ENCODE assay signal across 23 cellular contexts in genomic region chr12:130957304-130957621, GRCh38. TPM values are rescaled to one million over a fixed set of nuclear protein-coding genes. Genes with fewer than 3 reads are reported as not detected.
A peak's percentile ranks its signal among the peaks of the same experiment; 100 is the strongest.
DNase-seq lines count a peak whose midpoint lies in the region; ATAC-seq, FAIRE-seq and TF ChIP-seq lines count a peak whose summit lies in the region.
"Had no signal": no experiment of that assay in that cellular context is flagged by ENCODE, and none has a peak within 500 bp of the region (broad histone marks: within the 10 kb centered on the region; RNA-seq: fewer than 3 reads in every experiment).

No MANE protein-coding gene starts in this region.

- 93% methylated on average over 7 of the region's 7 CpGs for WGBS in HepG2 (ENCODE audit: low lambda C conversion rate)
- WGBS in right lobe of liver (ENCODE audit: insufficient coverage, low coverage, low lambda C conversion rate, missing lambda C conversion rate), result 80% methylated on average over 6 of the region's 7 CpGs
- 60% methylated on average over 7 of the region's 7 CpGs for WGBS in K562 (ENCODE audit: insufficient coverage, low coverage, missing lambda C conversion rate)

- TF ChIP-seq POLR2A in HepG2 (IDR thresholded peaks at IDR 0.05; ENCODE audit: insufficient read depth in 1 of 2, low read depth in 2 of 2, low read length in 2 of 2) (no peak), right lobe of liver (IDR thresholded peaks at IDR 0.05) (no peak), K562 (conservative IDR thresholded peaks at IDR 0.05) (no peak), vagina (IDR thresholded peaks at IDR 0.05) (no peak)

- FAIRE-seq in HepG2 (lab: Jason Lieb, UNC) (no peak), K562 (lab: Jason Lieb, UNC) (no peak)
- FAIRE-seq: A549, GM12892 had no signal

- CTCF ChIA-PET in HepG2 (lab: Yijun Ruan, JAX; ENCODE audit: low intra/inter-chr PET ratio, low total read pairs) (no interaction called here), K562 (lab: Yijun Ruan, JAX; ENCODE audit: low intra/inter-chr PET ratio) (no interaction called here)

- H4K20me1 ChIP-seq in HepG2 (ENCODE audit: insufficient read depth, low read length), result no peaks in the 10 kb centered on the region
- no peaks in the 10 kb centered on the region for H4K20me1 ChIP-seq in K562 (replicated peaks; ENCODE audit: control insufficient read depth, insufficient read depth, low read length)
- H4K20me1 ChIP-seq: BLaER1 treated with 17β-estradiol and CSF1 and Interleukin-3, amounts not matched to agents 10 nM and 100 nM had no signal

- H3K4me1 ChIP-seq in HepG2 (ENCODE audit: insufficient read depth, low read length), result peaks cover 34% of the 10 kb centered on the region
- peaks cover 0 to 17% (median 2%) of the 10 kb centered on the region in 4 donors for H3K4me1 ChIP-seq in right lobe of liver
- H3K4me1 ChIP-seq in K562 (replicated peaks in 1 of 2; ENCODE audit: control insufficient read depth in 2 of 2, insufficient read depth in 2 of 2, low read length in 2 of 2), result peaks cover 32 to 33% of the 10 kb centered on the region in 2 experiments
- H3K4me1 ChIP-seq in vagina, result peaks cover 29% of the 10 kb centered on the region
- peaks cover 0 to 15% of the 10 kb centered on the region in 2 donors for H3K4me1 ChIP-seq in ascending aorta
- H3K4me1 ChIP-seq: A549 had no signal

- H3K36me3 ChIP-seq in HepG2 (replicated peaks in 1 of 2; ENCODE audit: control insufficient read depth in 1 of 2, insufficient read depth in 2 of 2, low read length in 2 of 2) (no peaks in the 10 kb centered on the region; a peak in 1 of 5 replicates), right lobe of liver (no peaks in the 10 kb centered on the region), K562 (ENCODE audit: control insufficient read depth, insufficient read depth, low read length) (no peaks in the 10 kb centered on the region; the same call in 2 of the 3 replicates), vagina (no peaks in the 10 kb centered on the region), ascending aorta (no peaks in the 10 kb centered on the region)
- H3K36me3 ChIP-seq: BE2C; BLaER1 treated with 17β-estradiol and CSF1 and Interleukin-3, amounts not matched to agents 10 nM and 100 nM had no signal

- TF ChIP-seq EP300 in HepG2 (IDR thresholded peaks at IDR 0.05; ENCODE audit: low read depth in 2 of 2, low read length in 2 of 2) (no peak), HepG2 (CRISPR knock-in tag; IDR thresholded peaks at IDR 0.05; ENCODE audit: borderline replicate concordance) (no peak), K562 (IDR thresholded peaks at IDR 0.05; ENCODE audit: low read length) (no peak)

- no peak overlapping the region for H3K9ac ChIP-seq in HepG2 (ENCODE audit: insufficient read depth, low read depth, low read length)
- peak overlapping the region in 1 of 2 experiments; percentile 31; a peak in 1 of 4 replicates for H3K9ac ChIP-seq in K562 (ENCODE audit: insufficient read depth in 1 of 2, low read depth in 2 of 2, low read length in 2 of 2)
- H3K9ac ChIP-seq: BLaER1 treated with 17β-estradiol and CSF1 and Interleukin-3, amounts not matched to agents 10 nM and 100 nM had no signal

- intact Hi-C loops in HepG2 (cut with micrococcal nuclease; ENCODE audit: unreplicated experiment) (no loop called here), right lobe of liver (cut with DNase I) (no loop called here), K562 (cut with micrococcal nuclease) (no loop called here), vagina (cut with DNase I) (no loop called here), ascending aorta (cut with DNase I) (no loop called here)

- H2AFZ ChIP-seq in HepG2 (ENCODE audit: low read length) (no peak overlapping the region), K562 (ENCODE audit: low read depth, low read length) (peak overlapping the region; percentile 81)

- H3K27me3 ChIP-seq in HepG2 (ENCODE audit: control insufficient read depth in 1 of 2, insufficient read depth in 2 of 2, low read length in 2 of 2) (peaks cover 0 to 3% of the 10 kb centered on the region in 2 experiments; a peak in 2 of 5 replicates), right lobe of liver (no peaks in the 10 kb centered on the region), K562 (ENCODE audit: control insufficient read depth in 2 of 2, insufficient read depth in 2 of 2, low read length in 2 of 2) (peaks cover 0 to 25% of the 10 kb centered on the region in 2 experiments; a peak in 4 of 5 replicates), vagina (no peaks in the 10 kb centered on the region), ascending aorta (no peaks in the 10 kb centered on the region)
- H3K27me3 ChIP-seq: BE2C had no signal

- no peak for TF ChIP-seq RAD21 in HepG2 (CRISPR knock-in tag; IDR thresholded peaks at IDR 0.05)
- no peak for TF ChIP-seq RAD21 in K562 (CRISPR knock-in tag; conservative IDR thresholded peaks at IDR 0.05 in 1 of 2, IDR thresholded peaks at IDR 0.05 in 1 of 2)

- H3K9me3 ChIP-seq in HepG2 (ENCODE audit: low read length) (no peaks in the 10 kb centered on the region), right lobe of liver (no peaks in the 10 kb centered on the region), K562 (replicated peaks; ENCODE audit: control insufficient read depth, insufficient read depth, low read depth, low read length) (peaks cover 6% of the 10 kb centered on the region), vagina (no peaks in the 10 kb centered on the region), ascending aorta (no peaks in the 10 kb centered on the region)
- H3K9me3 ChIP-seq: A549; BLaER1 treated with 17β-estradiol and CSF1 and Interleukin-3, amounts not matched to agents 10 nM and 100 nM had no signal

- H3K79me2 ChIP-seq in HepG2 (ENCODE audit: insufficient read depth, low read length) (no peaks in the 10 kb centered on the region), K562 (ENCODE audit: control insufficient read depth, insufficient read depth, low read length) (no peaks in the 10 kb centered on the region)

- BruUV-seq in HepG2 (replicated peaks; lab: Mats Ljungman, UMichigan), result no TSS peak
- no TSS peak for BruUV-seq in K562 (replicated peaks; lab: Mats Ljungman, UMichigan)

- POLR2A ChIA-PET in HepG2 (lab: Yijun Ruan, JAX), result no interaction called here
- POLR2A ChIA-PET in K562 (lab: Yijun Ruan, JAX), result no interaction called here

- in situ Hi-C loops in HepG2 (cut with HindIII; ENCODE audit: extremely low pct_ligation_motif_present, low pct_unique_long_range_greater_than_20kb), result no loop called here
- in situ Hi-C loops in K562 (cut with MboI), result no loop called here

- DNase-seq in HepG2 (ENCODE audit: low spot score) (no peak), right lobe of liver (no peak), K562 (ENCODE audit: extremely low read depth in 1 of 4, low spot score in 3 of 4) (no peak), vagina (ENCODE audit: extremely low spot score in 2 of 2) (no peak), ascending aorta (ENCODE audit: low spot score in 2 of 2) (no peak)
- DNase-seq in stimulated activated CD4-positive, alpha-beta T cell treated with anti-CD3 and anti-CD28 coated beads, Interleukin-15, amount 100 ng/mL, for 24 hours, result no peak
- DNase-seq: 8988T; ACHN; AML-193; BE2C; Calu3; CD4-positive, alpha-beta memory T cell; COR-L47; DMS53; DMS79 treated with DMSO at 0.1 percent for 48 hours; GF-D8; GOT3; H7; HFFc6 had no signal

- TF ChIP-seq CTCF in HepG2 (CRISPR knock-in tag; IDR thresholded peaks at IDR 0.05) (no peak), right lobe of liver (IDR thresholded peaks at IDR 0.05) (no peak), K562 (IDR thresholded peaks at IDR 0.05 in 2 of 3, conservative IDR thresholded peaks at IDR 0.05 in 1 of 3; ENCODE audit: insufficient read depth in 2 of 3, low read depth in 1 of 3, low read length in 3 of 3) (no peak), vagina (IDR thresholded peaks at IDR 0.05) (no peak), ascending aorta (IDR thresholded peaks at IDR 0.05) (no peak)

- H3K9me1 ChIP-seq in K562 (ENCODE audit: control insufficient read depth, insufficient read depth, low read length), result no peaks in the 10 kb centered on the region

- no peak overlapping the region for H3K4me3 ChIP-seq in HepG2 (replicated peaks in 1 of 3; ENCODE audit: insufficient read depth in 1 of 3, low read depth in 2 of 3, low read length in 3 of 3)
- no peak overlapping the region for H3K4me3 ChIP-seq in right lobe of liver
- H3K4me3 ChIP-seq in K562, result no peak overlapping the region
- no peak overlapping the region for H3K4me3 ChIP-seq in vagina
- no peak overlapping the region for H3K4me3 ChIP-seq in ascending aorta
- H3K4me3 ChIP-seq: A549; BLaER1 treated with 17β-estradiol and CSF1 and Interleukin-3, amounts not matched to agents 10 nM and 100 nM had no signal

- ATAC-seq in HepG2, result no peak
- no peak for ATAC-seq in right lobe of liver
- ATAC-seq in K562, result no peak
- ATAC-seq: A549, HCT116 had no signal

- no peak overlapping the region for H3K27ac ChIP-seq in HepG2 (ENCODE audit: extremely low read length, insufficient read depth, low read length)
- no peak overlapping the region for H3K27ac ChIP-seq in right lobe of liver
- no peak overlapping the region; the same call in 2 of the 3 replicates for H3K27ac ChIP-seq in K562 (ENCODE audit: extremely low read depth, low read depth, low read length)
- H3K27ac ChIP-seq in vagina, result peak overlapping the region; percentile 27
- H3K27ac ChIP-seq in ascending aorta, result no peak overlapping the region
- H3K27ac ChIP-seq: A549; BLaER1 treated with 17β-estradiol and CSF1 and Interleukin-3, amounts not matched to agents 10 nM and 100 nM had no signal

- H3K4me2 ChIP-seq in HepG2 (ENCODE audit: low read depth, low read length), result no peak overlapping the region; the same call in 1 of the 2 replicates
- peak overlapping the region; percentile 50 for H3K4me2 ChIP-seq in K562 (ENCODE audit: insufficient read depth, low read length)
- H3K4me2 ChIP-seq: A549 had no signal

RNA-seq across cellular contexts. Expression of gene ADGRD1, which starts 3.6 kb away (rescaled TPM):
- 0.34 and 0.46 TPM in 2 replicates for total RNA-seq in HepG2 (2016; rRNA removed; fragmentation: Illumina TruSeq; extraction: Trizol)
- total RNA-seq in HepG2 (2016; cell fraction: cytosol; rRNA removed; fragmentation: Illumina TruSeq; extraction: Trizol; ENCODE audit: low read depth), result 0.26 and 0.30 TPM in 2 replicates
- total RNA-seq in HepG2 (2016; cell fraction: insoluble cytoplasmic fraction; rRNA removed; fragmentation: Illumina TruSeq; extraction: Trizol), result 0.27 and 0.35 TPM in 2 replicates
- total RNA-seq in HepG2 (2016; cell fraction: membrane; rRNA removed; fragmentation: Illumina TruSeq; extraction: Trizol), result 0.28 and 0.38 TPM in 2 replicates
- total RNA-seq in HepG2 (2016; cell fraction: nucleus; rRNA removed; fragmentation: Illumina TruSeq; extraction: Trizol), result 0.47 and 0.62 TPM in 2 replicates
- polyA plus RNA-seq in HepG2 (2011; rRNA removed), result 12.4 and 25.0 TPM in 2 replicates
- polyA plus RNA-seq in HepG2 (2011; cell fraction: cytosol; rRNA removed), result 6.9 and 10.2 TPM in 2 replicates
- polyA plus RNA-seq in HepG2 (2011; cell fraction: nucleus; rRNA removed), result 71.2 and 100 TPM in 2 replicates
- 32.9 and 44.4 TPM in 2 replicates for polyA plus RNA-seq in HepG2 (2012)
- 0.14 TPM in 1 of 2 replicates, not detected in the other for polyA plus RNA-seq in HepG2 (2016; cell fraction: cytosol; fragmentation: Illumina TruSeq; extraction: Trizol; ENCODE audit: low read depth)
- polyA plus RNA-seq in HepG2 (2016; cell fraction: insoluble cytoplasmic fraction; fragmentation: Illumina TruSeq; extraction: Trizol; ENCODE audit: low read depth), result 0.26 and 0.38 TPM in 2 replicates
- 0.05 TPM in 1 of 2 replicates, not detected in the other for polyA plus RNA-seq in HepG2 (2016; cell fraction: membrane; fragmentation: Illumina TruSeq; extraction: Trizol; ENCODE audit: low read depth)
- 0.79 and 1.0 TPM in 2 replicates for polyA plus RNA-seq in HepG2 (2016; cell fraction: nucleus; fragmentation: Illumina TruSeq; extraction: Trizol; ENCODE audit: insufficient read depth, low read depth)
- polyA minus RNA-seq in HepG2 (2011; rRNA and poly(A)+ RNA removed; ENCODE audit: low replicate concordance), result 2.3 and 27.8 TPM in 2 replicates
- 3.3 and 10.6 TPM in 2 replicates for polyA minus RNA-seq in HepG2 (2011; cell fraction: cytosol; rRNA and poly(A)+ RNA removed)
- 26.3 and 39.8 TPM in 2 replicates for polyA minus RNA-seq in HepG2 (2011; cell fraction: nucleus; rRNA and poly(A)+ RNA removed)
- 10 to 100 TPM in 4 of 6 experiments, 1 to 10 TPM in 2; 4.7 to 17.0 (median 10.9) TPM for total RNA-seq in right lobe of liver
- total RNA-seq in K562 (2011; cell fraction: chromatin; rRNA removed; ENCODE audit: low replicate concordance), result 11.2 and 13.0 TPM in 2 replicates
- 8.5 and 12.1 TPM in 2 replicates for total RNA-seq in K562 (2011; cell fraction: nucleolus; rRNA removed)
- 8.5 and 11.0 TPM in 2 replicates for total RNA-seq in K562 (2011; cell fraction: nucleoplasm; rRNA removed)
- total RNA-seq in K562 (2014; rRNA removed), result 3.3 and 4.4 TPM in 2 replicates
- 4.4 and 4.7 TPM in 2 replicates for total RNA-seq in K562 (2014; rRNA removed; fragmentation: Illumina TruSeq; extraction: Trizol)
- total RNA-seq in K562 (2015; rRNA removed; fragmentation: Illumina TruSeq; extraction: Trizol), result 3.2 and 3.4 TPM in 2 replicates
- 11.7 and 12.8 TPM in 2 replicates for total RNA-seq in K562 (2021)
- 2.3 and 13.2 TPM in 2 replicates for polyA plus RNA-seq in K562 (2011; rRNA removed)
- 2.6 and 6.7 TPM in 2 replicates for polyA plus RNA-seq in K562 (2011; cell fraction: cytosol; rRNA removed)
- polyA plus RNA-seq in K562 (2011; cell fraction: nucleus; rRNA removed), result 17.3 and 66.1 TPM in 2 replicates
- polyA plus RNA-seq in K562 (2012), result 6.1 and 17.1 TPM in 2 replicates
- polyA plus RNA-seq in K562 (2014; fragmentation: Illumina TruSeq; extraction: Trizol), result 3.8 TPM in 2 replicates
- 1 to 10 TPM; 1.7 to 2.0 TPM for polyA plus RNA-seq in K562 (2014; fragmentation: Nextera tagmentation; extraction: Ambion mirVana)
- 2.9 and 4.6 TPM in 2 replicates for polyA plus RNA-seq in K562 (2014; rRNA removed)
- polyA minus RNA-seq in K562 (2011; rRNA and poly(A)+ RNA removed), result 1.8 and 14.4 TPM in 2 replicates
- 1.7 and 12.6 TPM in 2 replicates for polyA minus RNA-seq in K562 (2011; cell fraction: cytosol; rRNA and poly(A)+ RNA removed)
- 7.0 and 20.3 TPM in 2 replicates for polyA minus RNA-seq in K562 (2011; cell fraction: nucleus; rRNA and poly(A)+ RNA removed)
- total RNA-seq in vagina, result 35.8 TPM
- 46.9 TPM for total RNA-seq in ascending aorta
- total RNA-seq: Calu3; CD4-positive, alpha-beta memory T cell; HFFc6 had no signal
- polyA plus RNA-seq: CD4-positive, alpha-beta memory T cell had no signal

Comparison
In these comparisons a context has a peak if more than half of its experiments do, and no peak if none do; other contexts are left out.
1. Of the 241 proteins assayed by ChIP-seq in both HepG2 and K562: peak only in HepG2: MNT; only in K562: CREM and ZBTB26; in both: none; in neither: 236; mixed calls (peak in some experiments, not most) for 2.